Comparison of ENCODE assay signal across 12 cellular contexts in the genomic region with DNA sequence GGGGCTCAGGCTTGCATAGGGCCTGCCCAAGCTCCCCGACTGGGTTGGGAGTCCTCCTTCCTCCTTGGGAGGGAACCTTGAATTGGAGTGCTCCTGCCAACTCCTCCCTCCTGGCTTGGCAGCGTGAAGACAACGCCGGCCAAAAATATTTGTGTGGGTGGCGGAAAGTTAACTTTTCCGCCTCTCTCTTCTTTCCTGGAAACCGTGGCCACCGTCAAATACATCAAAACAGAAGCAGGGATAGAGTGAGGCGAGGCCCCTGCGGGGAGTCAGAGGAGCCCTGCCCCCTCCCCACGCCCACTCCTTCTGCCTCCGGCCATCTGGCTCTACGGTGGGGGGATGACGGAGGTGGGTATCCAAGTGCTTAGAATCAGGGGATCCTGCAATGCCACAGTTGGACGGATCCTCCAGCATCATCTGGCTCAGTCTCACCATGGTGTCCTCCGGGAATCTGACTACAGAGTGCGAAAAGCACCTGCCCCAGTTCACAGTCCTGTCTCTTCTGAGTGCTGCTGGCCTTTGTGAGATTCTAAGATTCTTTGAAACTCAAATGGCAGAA. TPM values are rescaled to one million over a fixed set of nuclear protein-coding genes. Genes with fewer than 3 reads are reported as not detected.
DNase-seq lines count a peak whose midpoint lies in the region; ATAC-seq and TF ChIP-seq lines count a peak whose summit lies in the region.
"Had no signal": no experiment of that assay in that cellular context is flagged by ENCODE, and none has a peak within 500 bp of the region (broad histone marks: within the 10 kb centered on the region; RNA-seq: fewer than 3 reads in every experiment).

No MANE protein-coding gene starts in this region.

- CTCF ChIA-PET in AG04450 (lab: Charles Lee): no interaction called here

- POLR2A ChIA-PET in AG04450 (lab: Yijun Ruan, JAX): no interaction called here

- no peak overlapping the region for H4K5ac ChIP-seq in mesendoderm (ENCODE audit: low read length)

- no peak overlapping the region for H2AFZ ChIP-seq in fibroblast of lung (ENCODE audit: low read length)
- H2AFZ ChIP-seq in neural progenitor cell (replicated peaks): no peak overlapping the region

- H3K4me1 Mint-ChIP-seq in neural progenitor cell: peaks cover 54% of the 10 kb centered on the region
- H3K4me1 Mint-ChIP-seq in stimulated activated memory B cell treated with anti-CD40 and anti-IgM and Interleukin-4, amounts not matched to agents 10 μg/mL and 1 μg/mL and 100 μg/mL, for 72 hours: no peaks in the 10 kb centered on the region

- H4K20me1 ChIP-seq in fibroblast of lung (ENCODE audit: control insufficient read depth, extremely low read depth, insufficient read depth, low read length): no peaks in the 10 kb centered on the region
- H4K20me1 ChIP-seq in neural progenitor cell (ENCODE audit: low read depth): no peaks in the 10 kb centered on the region

- H3K56ac ChIP-seq in mesendoderm (ENCODE audit: low read length): no peak overlapping the region

- peaks cover 4% of the 10 kb centered on the region for H3F3A ChIP-seq in neural progenitor cell (ENCODE audit: low read depth)

- no peak overlapping the region for H2AK5ac ChIP-seq in mesendoderm (ENCODE audit: low read length)

- DNase-seq in AG04450 (ENCODE audit: low read depth, low spot score) (no peak), NCI-H82 (lab: John Stamatoyannopoulos, UW) (peak; percentile 92), fibroblast of lung (ENCODE audit: low read depth in 2 of 2) (peak; percentile 29 to 87), neural progenitor cell (ENCODE audit: low spot score) (no peak), mesendoderm (no peak), posterior vena cava (ENCODE audit: low spot score) (no peak)
- DNase-seq: AML-193; effector CD8-positive, alpha-beta T cell had no signal

- intact Hi-C loops in posterior vena cava (cut with DNase I): no loop called here

- H3K4me3 Mint-ChIP-seq in neural progenitor cell: no peak overlapping the region
- no peak overlapping the region for H3K4me3 Mint-ChIP-seq in stimulated activated memory B cell treated with anti-CD40 and anti-IgM and Interleukin-4, amounts not matched to agents 10 μg/mL and 1 μg/mL and 100 μg/mL, for 72 hours

- H2BK120ac ChIP-seq in mesendoderm (ENCODE audit: low read depth, low read length): no peak overlapping the region

- H3K36me3 ChIP-seq in fibroblast of lung (ENCODE audit: control insufficient read depth, insufficient read depth, low read length) (no peaks in the 10 kb centered on the region), neural progenitor cell (no peaks in the 10 kb centered on the region), mesendoderm (ENCODE audit: control insufficient read depth, insufficient read depth, low read length) (no peaks in the 10 kb centered on the region)

- no peak overlapping the region for H2BK5ac ChIP-seq in mesendoderm (ENCODE audit: low read length)

- no peak overlapping the region for H3K9ac ChIP-seq in fibroblast of lung (ENCODE audit: insufficient read depth, low read length)
- no peak overlapping the region for H3K9ac ChIP-seq in neural progenitor cell
- no peak overlapping the region for H3K9ac ChIP-seq in mesendoderm (ENCODE audit: low read length)

- H3K4me2 ChIP-seq in fibroblast of lung (ENCODE audit: extremely low read depth, insufficient read depth, low read length) (peak overlapping the region; percentile 52), neural progenitor cell (no peak overlapping the region), mesendoderm (ENCODE audit: low read length) (no peak overlapping the region)

- TF ChIP-seq CTCF in AG04450 (IDR thresholded peaks at IDR 0.05; ENCODE audit: low read depth, low read length) (no peak), fibroblast of lung (conservative IDR thresholded peaks at IDR 0.05 in 1 of 2, IDR thresholded peaks at IDR 0.05 in 1 of 2; ENCODE audit: low read depth in 1 of 2, low read length in 2 of 2) (no peak), neural progenitor cell (IDR thresholded peaks at IDR 0.05) (no peak)

- peaks cover 7% of the 10 kb centered on the region for H3K27me3 Mint-ChIP-seq in neural progenitor cell (ENCODE audit: insufficient read depth, low read depth)
- H3K27me3 Mint-ChIP-seq in stimulated activated memory B cell treated with anti-CD40 and anti-IgM and Interleukin-4, amounts not matched to agents 10 μg/mL and 1 μg/mL and 100 μg/mL, for 72 hours: peaks cover 16% of the 10 kb centered on the region

- no peak overlapping the region for H4K8ac ChIP-seq in mesendoderm (ENCODE audit: low read depth, low read length)

- H3K27ac ChIP-seq in AG04450 (ENCODE audit: low read depth, low read length) (peak overlapping the region; percentile 52), fibroblast of lung (ENCODE audit: insufficient read depth, low read length) (no peak overlapping the region), neural progenitor cell (no peak overlapping the region), mesendoderm (ENCODE audit: low read depth, low read length) (no peak overlapping the region)

- H3K9me3 ChIP-seq in AG04450 (ENCODE audit: control insufficient read depth, insufficient read depth, low read length): no peaks in the 10 kb centered on the region
- no peaks in the 10 kb centered on the region for H3K9me3 ChIP-seq in fibroblast of lung (ENCODE audit: control insufficient read depth, insufficient read depth, low read depth, low read length)
- H3K9me3 ChIP-seq in neural progenitor cell (ENCODE audit: low read depth): no peaks in the 10 kb centered on the region

- no peaks in the 10 kb centered on the region for H3K36me3 Mint-ChIP-seq in neural progenitor cell
- H3K36me3 Mint-ChIP-seq in stimulated activated memory B cell treated with anti-CD40 and anti-IgM and Interleukin-4, amounts not matched to agents 10 μg/mL and 1 μg/mL and 100 μg/mL, for 72 hours: no peaks in the 10 kb centered on the region

- H3K79me2 ChIP-seq in fibroblast of lung (ENCODE audit: control insufficient read depth, insufficient read depth, low read length): no peaks in the 10 kb centered on the region
- no peaks in the 10 kb centered on the region for H3K79me2 ChIP-seq in neural progenitor cell (ENCODE audit: low read depth)
- no peaks in the 10 kb centered on the region for H3K79me2 ChIP-seq in mesendoderm (ENCODE audit: control insufficient read depth, insufficient read depth, low read length)

- ATAC-seq in stimulated activated memory B cell treated with anti-CD40 and anti-IgM and Interleukin-4, amounts not matched to agents 10 μg/mL and 1 μg/mL and 100 μg/mL, for 72 hours: no peak
- ATAC-seq in HG02970 (IDR thresholded peaks at IDR 0.05; ENCODE audit: low FRiP score, unreplicated experiment): no peak

- H3K4me3 ChIP-seq in AG04450 (ENCODE audit: low read depth, low read length): no peak overlapping the region
- no peak overlapping the region for H3K4me3 ChIP-seq in fibroblast of lung (replicated peaks in 1 of 4; ENCODE audit: control extremely low read depth in 1 of 4, insufficient read depth in 1 of 4, low read depth in 3 of 4, low read length in 4 of 4)
- H3K4me3 ChIP-seq in neural progenitor cell: no peak overlapping the region
- H3K4me3 ChIP-seq in mesendoderm (ENCODE audit: low read length): no peak overlapping the region

- no CpG with 5 or more reads among the region's 17 CpGs for WGBS in mesendoderm (ENCODE audit: extremely low coverage, insufficient coverage, low lambda C conversion rate)

- peaks cover 23% of the 10 kb centered on the region for H3K4me1 ChIP-seq in fibroblast of lung (ENCODE audit: control insufficient read depth, extremely low read depth, insufficient read depth, low read length)
- H3K4me1 ChIP-seq in neural progenitor cell: peaks cover 4% of the 10 kb centered on the region
- peaks cover 7% of the 10 kb centered on the region for H3K4me1 ChIP-seq in mesendoderm (ENCODE audit: control insufficient read depth, low read depth, low read length)

- H2BK15ac ChIP-seq in mesendoderm (replicated peaks; ENCODE audit: low read depth): no peak overlapping the region

- H3K4ac ChIP-seq in mesendoderm (ENCODE audit: low read depth, low read length): no peak overlapping the region

- no peaks in the 10 kb centered on the region for H3K79me1 ChIP-seq in mesendoderm (ENCODE audit: low read length)

- H3K9me3 Mint-ChIP-seq in neural progenitor cell: no peaks in the 10 kb centered on the region
- H3K9me3 Mint-ChIP-seq in stimulated activated memory B cell treated with anti-CD40 and anti-IgM and Interleukin-4, amounts not matched to agents 10 μg/mL and 1 μg/mL and 100 μg/mL, for 72 hours: no peaks in the 10 kb centered on the region

- peaks cover 4% of the 10 kb centered on the region for H3K27me3 ChIP-seq in AG04450 (ENCODE audit: control insufficient read depth, insufficient read depth, low read length)
- no peaks in the 10 kb centered on the region for H3K27me3 ChIP-seq in fibroblast of lung (ENCODE audit: control insufficient read depth, insufficient read depth, low read length)
- no peaks in the 10 kb centered on the region for H3K27me3 ChIP-seq in neural progenitor cell
- no peaks in the 10 kb centered on the region for H3K27me3 ChIP-seq in mesendoderm (ENCODE audit: insufficient read depth, low read length, poor library complexity)

- no peak overlapping the region for H3K23ac ChIP-seq in mesendoderm (ENCODE audit: low read length)

- H3K18ac ChIP-seq in mesendoderm (ENCODE audit: low read length): no peak overlapping the region

- peak overlapping the region; percentile 94 for H3K27ac Mint-ChIP-seq in neural progenitor cell
- no peak overlapping the region for H3K27ac Mint-ChIP-seq in stimulated activated memory B cell treated with anti-CD40 and anti-IgM and Interleukin-4, amounts not matched to agents 10 μg/mL and 1 μg/mL and 100 μg/mL, for 72 hours

RNA-seq across cellular contexts. Expression of gene SYNPO, which starts 25.2 kb away (rescaled TPM):
- 10.1 and 12.7 TPM in 2 replicates for polyA plus RNA-seq in AG04450 (2011; rRNA removed)
- 31.9 and 45.2 TPM in 2 replicates for polyA minus RNA-seq in AG04450 (2011; rRNA and poly(A)+ RNA removed)
- total RNA-seq in fibroblast of lung: 5.6 and 6.6 TPM in 2 replicates
- polyA plus RNA-seq in fibroblast of lung: 9.8 and 10.5 TPM in 2 replicates
- 25.0 and 50.9 TPM in 2 replicates for polyA plus RNA-seq in fibroblast of lung (2012)
- 115 and 181 TPM in 2 replicates for polyA minus RNA-seq in fibroblast of lung (ENCODE audit: low replicate concordance)
- total RNA-seq in neural progenitor cell (ENCODE audit: low replicate concordance): 0.41 and 1.3 TPM in 2 replicates
- polyA plus RNA-seq in mesendoderm (2013, experiment 1 of 2): 1.7 TPM
- 1.6 TPM for polyA plus RNA-seq in mesendoderm (2013, experiment 2 of 2)
- 100 to 1,000 TPM; 183 to 218 TPM for total RNA-seq in posterior vena cava
- polyA plus RNA-seq: neural cell had no signal

RNA-seq across cellular contexts. Expression of gene MYOZ3, which starts 45.8 kb away (rescaled TPM):
- polyA plus RNA-seq in AG04450 (2011; rRNA removed) (0.51 and 0.68 TPM in 2 replicates), fibroblast of lung (0.14 and 0.26 TPM in 2 replicates)
- polyA minus RNA-seq in AG04450 (2011; rRNA and poly(A)+ RNA removed): 0.74 and 0.78 TPM in 2 replicates
- total RNA-seq in fibroblast of lung (0.33 and 0.77 TPM in 2 replicates), neural progenitor cell (ENCODE audit: low replicate concordance) (0.43 and 0.90 TPM in 2 replicates), posterior vena cava (1 to 10 TPM in 1 of 2 donors, under 1 TPM in 1; 0.57 to 1.3 TPM)
- 0.14 and 0.17 TPM in 2 replicates for polyA plus RNA-seq in fibroblast of lung (2012)
- 2.4 TPM in 1 of 2 replicates, not detected in the other for polyA minus RNA-seq in fibroblast of lung (ENCODE audit: low replicate concordance)
- polyA plus RNA-seq in mesendoderm (2013, experiment 1 of 2): 11.8 TPM
- polyA plus RNA-seq in mesendoderm (2013, experiment 2 of 2): 11.5 TPM
- total RNA-seq: OCI-LY7 had no signal
- polyA plus RNA-seq: neural cell had no signal

Comparison
In these comparisons a context has a peak if more than half of its experiments do, and no peak if none do; other contexts are left out.
1. DNase-seq: peak in NCI-H82 (single experiment) and fibroblast of lung (2 of 2); none in AG04450 (single experiment), neural progenitor cell (single experiment), mesendoderm (single experiment) and posterior vena cava (single experiment).
2. RNA of gene SYNPO, which starts 25.2 kb away (total RNA-seq): 183 to 218 TPM in posterior vena cava; 5.6 to 6.6 TPM in fibroblast of lung and 0.41 to 1.3 TPM in neural progenitor cell; every median in the first group is over 10 times any median in the second.